ENCODE assay signal across 9 cellular contexts in the genomic region with DNA sequence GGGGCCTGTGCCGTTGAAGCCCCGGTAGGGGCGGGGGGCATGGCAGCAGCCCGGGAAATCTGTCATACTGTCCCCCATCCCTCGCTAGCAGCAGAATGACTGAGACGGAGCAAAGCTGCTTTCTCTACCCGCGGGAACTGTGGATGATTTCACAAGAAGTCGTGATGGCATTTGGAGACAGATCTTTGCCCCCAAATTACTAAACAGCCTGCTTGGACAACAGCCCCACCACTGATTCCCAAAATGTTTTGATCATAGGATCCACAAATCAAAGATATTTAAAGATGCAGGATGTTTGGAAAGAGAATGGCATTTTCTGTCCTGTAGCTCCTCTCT.
DNase-seq lines count a peak whose midpoint lies in the region; ATAC-seq, FAIRE-seq and TF ChIP-seq lines count a peak whose summit lies in the region.
"Had no signal": no experiment of that assay in that cellular context is flagged by ENCODE, and none has a peak within 500 bp of the region (broad histone marks: within the 10 kb centered on the region; RNA-seq: fewer than 3 reads in every experiment).

No MANE protein-coding gene starts in this region.

- WGBS in heart right ventricle, 2 donors, result 24 to 35% methylated on average over 9 of the region's 9 CpGs
- 25 to 27% (median 27%) methylated on average over 9 of the region's 9 CpGs for WGBS in ovary, 3 donors

- no peak for TF ChIP-seq POLR2A in ovary (IDR thresholded peaks at IDR 0.05)

- no peak for TF ChIP-seq CTCF in CD4-positive, alpha-beta T cell (IDR thresholded peaks at IDR 0.05)
- TF ChIP-seq CTCF in heart right ventricle (IDR thresholded peaks at IDR 0.05) (no peak), ovary (IDR thresholded peaks at IDR 0.05) (no peak)

- peaks cover 5% of the 10 kb centered on the region for H3K9me3 Mint-ChIP-seq in CD4-positive, alpha-beta T cell
- H3K9me3 Mint-ChIP-seq in activated naive CD8-positive, alpha-beta T cell treated with anti-CD3 and anti-CD28 coated beads, Interleukin-2, amount 50 U/mL, for 24 hours, result peaks cover 20% of the 10 kb centered on the region

- no peak for DNase-seq in CD4-positive, alpha-beta T cell
- DNase-seq in activated naive CD8-positive, alpha-beta T cell treated with anti-CD3 and anti-CD28 coated beads, Interleukin-2, amount 50 U/mL, for 24 hours, result no peak
- DNase-seq in heart right ventricle (no peak), ovary (peak in 1 of 5 donors; percentile 23), RCC 7860 (ENCODE audit: low spot score) (no peak), DMS53 (lab: John Stamatoyannopoulos, UW) (no peak)
- DNase-seq: central memory CD4-positive, alpha-beta T cell had no signal

- peaks cover 23% of the 10 kb centered on the region for H3K27me3 Mint-ChIP-seq in CD4-positive, alpha-beta T cell
- H3K27me3 Mint-ChIP-seq in activated naive CD8-positive, alpha-beta T cell treated with anti-CD3 and anti-CD28 coated beads, Interleukin-2, amount 50 U/mL, for 24 hours, result peaks cover 29% of the 10 kb centered on the region

- H3K9me3 ChIP-seq in CD4-positive, alpha-beta T cell (ENCODE audit: control insufficient read depth, low read length), result peaks cover 17% of the 10 kb centered on the region
- peaks cover 0 to 23% (median 12%) of the 10 kb centered on the region in 11 donors for H3K9me3 ChIP-seq in heart right ventricle
- H3K9me3 ChIP-seq in ovary, result no peaks in the 10 kb centered on the region

- H3K36me3 Mint-ChIP-seq in CD4-positive, alpha-beta T cell (ENCODE audit: low read depth), result peaks cover 27% of the 10 kb centered on the region
- peaks cover 9% of the 10 kb centered on the region for H3K36me3 Mint-ChIP-seq in activated naive CD8-positive, alpha-beta T cell treated with anti-CD3 and anti-CD28 coated beads, Interleukin-2, amount 50 U/mL, for 24 hours (ENCODE audit: low read depth)

- POLR2A ChIA-PET in CD4-positive, alpha-beta T cell (lab: Charles Lee), result interaction anchor here (1.0 to 3.1 kb wide), 3 partner anchors 11 to 221 kb away, joined by 3 to 48 read pairs (median 5); no protein-coding TSS in a partner anchor

- peaks cover 0 to 40% (median 8%) of the 10 kb centered on the region in 9 donors for H3K36me3 ChIP-seq in heart right ventricle
- no peaks in the 10 kb centered on the region for H3K36me3 ChIP-seq in ovary

- H3K4me3 ChIP-seq in heart right ventricle, result peak overlapping the region; percentile 42 to 81 (median 65)
- peak overlapping the region; percentile 63 for H3K4me3 ChIP-seq in ovary

- ATAC-seq in CD4-positive, alpha-beta T cell (ENCODE audit: poor library complexity), result no peak
- peak; percentile 15 for ATAC-seq in activated naive CD8-positive, alpha-beta T cell treated with anti-CD3 and anti-CD28 coated beads, Interleukin-2, amount 50 U/mL, for 24 hours
- peak in 1 of 8 donors; percentile 28 for ATAC-seq in heart right ventricle
- ATAC-seq in HG02623 (IDR thresholded peaks at IDR 0.05; ENCODE audit: unreplicated experiment), result no peak
- no peak for ATAC-seq in GM18519 (IDR thresholded peaks at IDR 0.05; ENCODE audit: low FRiP score, unreplicated experiment)

- H3K27me3 ChIP-seq in CD4-positive, alpha-beta T cell (ENCODE audit: control insufficient read depth, insufficient read depth, low read length), result peaks cover 24% of the 10 kb centered on the region
- H3K27me3 ChIP-seq in heart right ventricle, result peaks cover 0 to 30% (median 0%) of the 10 kb centered on the region in 7 donors
- H3K27me3 ChIP-seq in ovary, result no peaks in the 10 kb centered on the region

- peaks cover 33% of the 10 kb centered on the region for H3K4me1 Mint-ChIP-seq in CD4-positive, alpha-beta T cell (ENCODE audit: low read depth)
- peaks cover 14% of the 10 kb centered on the region for H3K4me1 Mint-ChIP-seq in activated naive CD8-positive, alpha-beta T cell treated with anti-CD3 and anti-CD28 coated beads, Interleukin-2, amount 50 U/mL, for 24 hours

- TF ChIP-seq EP300 in ovary (IDR thresholded peaks at IDR 0.05), result no peak

- no peak for FAIRE-seq in RCC 7860 (lab: Jason Lieb, UNC)

- H3K4me1 ChIP-seq in heart right ventricle, result peaks cover 0 to 69% (median 25%) of the 10 kb centered on the region in 9 donors
- H3K4me1 ChIP-seq in ovary (ENCODE audit: insufficient read depth), result peaks cover 6% of the 10 kb centered on the region

- H3K4me3 Mint-ChIP-seq in CD4-positive, alpha-beta T cell, result peak overlapping the region; percentile 90
- H3K4me3 Mint-ChIP-seq in activated naive CD8-positive, alpha-beta T cell treated with anti-CD3 and anti-CD28 coated beads, Interleukin-2, amount 50 U/mL, for 24 hours, result peak overlapping the region; percentile 57

- peak overlapping the region; percentile 81 for H3K27ac Mint-ChIP-seq in CD4-positive, alpha-beta T cell
- H3K27ac Mint-ChIP-seq in activated naive CD8-positive, alpha-beta T cell treated with anti-CD3 and anti-CD28 coated beads, Interleukin-2, amount 50 U/mL, for 24 hours, result no peak overlapping the region

- intact Hi-C loops in CD4-positive, alpha-beta T cell (cut with DNase I, micrococcal nuclease), result loop anchor here (1.0 to 10.0 kb wide), 2 partner anchors 219 to 221 kb away; no protein-coding TSS in a partner anchor
- intact Hi-C loops in heart right ventricle (cut with DNase I), result loop anchor here in 1 of 10 donors (2.0 to 10.0 kb wide), 2 partner anchors 173 to 219 kb away; no protein-coding TSS in a partner anchor
- intact Hi-C loops in ovary (cut with DNase I), result no loop called here

- CTCF ChIA-PET in CD4-positive, alpha-beta T cell (lab: Charles Lee), result interaction anchor here (1.1 to 1.2 kb wide), 2 partner anchors 12 to 220 kb away, joined by 3 read pairs; no protein-coding TSS in a partner anchor

- no peak overlapping the region for H3K27ac ChIP-seq in CD4-positive, alpha-beta T cell (ENCODE audit: low read depth, low read length)
- H3K27ac ChIP-seq in heart right ventricle (peak overlapping the region; percentile 63 to 91 (median 82)), ovary (no peak overlapping the region)

Comparison
In these comparisons a context has a peak if more than half of its experiments do, and no peak if none do; other contexts are left out.
1. H3K27ac ChIP-seq: peak in heart right ventricle (10 of 10); none in CD4-positive, alpha-beta T cell (single experiment) and ovary (0 of 2).
2. intact Hi-C loops: an anchor here in CD4-positive, alpha-beta T cell (1.0 to 10.0 kb wide); none called in ovary.